6 cellular contexts compared by ENCODE assay signal in genomic region chrX:123663720-123664119, GRCh38.
DNase-seq lines count a peak whose midpoint lies in the region; ATAC-seq, FAIRE-seq and TF ChIP-seq lines count a peak whose summit lies in the region.
"Not testable (repeated sequence)": the region's sequence is repeated elsewhere in the genome, so short reads cannot be mapped to it uniquely, and the experiment has no call there.

No MANE protein-coding gene starts in this region.

- not testable (repeated sequence) for H3K27me3 ChIP-seq in RWPE2 (ENCODE audit: insufficient read depth, poor library complexity, severe bottlenecking); K562 (ENCODE audit: control insufficient read depth in 2 of 2, insufficient read depth in 2 of 2, low read length in 2 of 2)

- not testable (repeated sequence) for H3K4me2 ChIP-seq in K562 (ENCODE audit: insufficient read depth, low read length)

- FAIRE-seq in GM12891 (lab: Jason Lieb, UNC): peak; percentile 23
- not testable (repeated sequence) for FAIRE-seq in K562 (lab: Jason Lieb, UNC)

- not testable (repeated sequence) for TF ChIP-seq POLR2A in GM12891 (IDR thresholded peaks at IDR 0.05; ENCODE audit: low read depth, low read length); K562 (conservative IDR thresholded peaks at IDR 0.05)

- not testable (repeated sequence) for ATAC-seq in RWPE2 (ENCODE audit: low read depth); K562

- not testable (repeated sequence) for H3K4me1 Mint-ChIP-seq in activated naive CD4-positive, alpha-beta T cell treated with anti-CD3 and anti-CD28 coated beads, Interleukin-2, amount 50 U/mL, for 24 hours; MCF 10A (ENCODE audit: insufficient read depth, unreplicated experiment)

- in situ Hi-C loops in K562 (cut with MboI): not testable (repeated sequence)

- not testable (repeated sequence) for H4K20me1 ChIP-seq in K562 (replicated peaks; ENCODE audit: control insufficient read depth, insufficient read depth, low read length)

- H3K9me3 ChIP-seq in HEK293 (ENCODE audit: control insufficient read depth, insufficient read depth, low read depth, low read length); RWPE2 (ENCODE audit: severe bottlenecking); K562 (replicated peaks; ENCODE audit: control insufficient read depth, insufficient read depth, low read depth, low read length): not testable (repeated sequence)

- H3K27ac ChIP-seq in HEK293 (ENCODE audit: extremely low read depth, low read depth, low read length); K562 (ENCODE audit: extremely low read depth, low read depth, low read length): not testable (repeated sequence)
- peak overlapping the region; percentile 67 for H3K27ac ChIP-seq in RWPE2 (ENCODE audit: poor library complexity, severe bottlenecking)

- CTCF ChIA-PET in HEK293 (lab: Yijun Ruan, JAX); K562 (lab: Yijun Ruan, JAX; ENCODE audit: low intra/inter-chr PET ratio); MCF 10A (lab: Yijun Ruan, JAX): not testable (repeated sequence)

- TF ChIP-seq CTCF in HEK293 (tag by site-specific recombination; IDR thresholded peaks at IDR 0.05); RWPE2 (IDR thresholded peaks at IDR 0.05; ENCODE audit: poor library complexity, severe bottlenecking); K562 (IDR thresholded peaks at IDR 0.05 in 2 of 3, conservative IDR thresholded peaks at IDR 0.05 in 1 of 3; ENCODE audit: insufficient read depth in 2 of 3, low read depth in 1 of 3, low read length in 3 of 3); MCF 10A (IDR thresholded peaks at IDR 0.05; ENCODE audit: unreplicated experiment): not testable (repeated sequence)

- intact Hi-C loops in K562 (cut with micrococcal nuclease); MCF 10A (cut with micrococcal nuclease): not testable (repeated sequence)

- 100% methylated on average over 3 of the region's 3 CpGs for WGBS in K562 (ENCODE audit: insufficient coverage, low coverage, missing lambda C conversion rate)

- H3K9ac ChIP-seq in K562 (ENCODE audit: insufficient read depth in 1 of 2, low read depth in 2 of 2, low read length in 2 of 2): not testable (repeated sequence)

- H3K36me3 Mint-ChIP-seq in activated naive CD4-positive, alpha-beta T cell treated with anti-CD3 and anti-CD28 coated beads, Interleukin-2, amount 50 U/mL, for 24 hours: peaks cover 28% of the 10 kb centered on the region
- peaks cover 40% of the 10 kb centered on the region for H3K36me3 Mint-ChIP-seq in MCF 10A (ENCODE audit: insufficient read depth, unreplicated experiment)

- not testable (repeated sequence) for TF ChIP-seq RAD21 in K562 (CRISPR knock-in tag; conservative IDR thresholded peaks at IDR 0.05 in 1 of 2, IDR thresholded peaks at IDR 0.05 in 1 of 2)

- not testable (repeated sequence) for H3K4me3 Mint-ChIP-seq in activated naive CD4-positive, alpha-beta T cell treated with anti-CD3 and anti-CD28 coated beads, Interleukin-2, amount 50 U/mL, for 24 hours; MCF 10A (ENCODE audit: unreplicated experiment)

- DNase-seq in GM12891 (ENCODE audit: insufficient read length, low spot score); RWPE2 (ENCODE audit: low spot score); K562 (ENCODE audit: extremely low read depth in 1 of 4, low spot score in 3 of 4); MCF 10A (ENCODE audit: unreplicated experiment): not testable (repeated sequence)

- H3K9me1 ChIP-seq in K562 (ENCODE audit: control insufficient read depth, insufficient read depth, low read length): not testable (repeated sequence)

- not testable (repeated sequence) for H2AFZ ChIP-seq in K562 (ENCODE audit: low read depth, low read length)

- H3K79me2 ChIP-seq in K562 (ENCODE audit: control insufficient read depth, insufficient read depth, low read length): peaks cover 22% of the 10 kb centered on the region

- BruUV-seq in K562 (replicated peaks; lab: Mats Ljungman, UMichigan); MCF 10A (replicated peaks; lab: Mats Ljungman, UMichigan): not testable (repeated sequence)

- H3K36me3 ChIP-seq in HEK293 (ENCODE audit: control insufficient read depth in 2 of 2, insufficient read depth in 1 of 2, low read length in 2 of 2) (peaks cover 17 to 43% of the 10 kb centered on the region in 2 experiments), RWPE2 (ENCODE audit: low read depth) (peaks cover 46% of the 10 kb centered on the region), K562 (ENCODE audit: control insufficient read depth, insufficient read depth, low read length) (peaks cover 74% of the 10 kb centered on the region)

- not testable (repeated sequence) for H3K4me3 ChIP-seq in HEK293 (ENCODE audit: low read depth, low read length); RWPE2 (ENCODE audit: severe bottlenecking); K562

- POLR2A ChIA-PET in HEK293 (lab: Yijun Ruan, JAX); K562 (lab: Yijun Ruan, JAX); MCF 10A (lab: Yijun Ruan, JAX): not testable (repeated sequence)

- TF ChIP-seq EP300 in K562 (IDR thresholded peaks at IDR 0.05; ENCODE audit: low read length): not testable (repeated sequence)

- not testable (repeated sequence) for H3K9me3 Mint-ChIP-seq in activated naive CD4-positive, alpha-beta T cell treated with anti-CD3 and anti-CD28 coated beads, Interleukin-2, amount 50 U/mL, for 24 hours; MCF 10A (ENCODE audit: unreplicated experiment)

- not testable (repeated sequence) for H3K27me3 Mint-ChIP-seq in activated naive CD4-positive, alpha-beta T cell treated with anti-CD3 and anti-CD28 coated beads, Interleukin-2, amount 50 U/mL, for 24 hours; MCF 10A (ENCODE audit: insufficient read depth, unreplicated experiment)

- not testable (repeated sequence) for H3K4me1 ChIP-seq in HEK293 (ENCODE audit: control insufficient read depth, insufficient read depth, low read length); K562 (replicated peaks in 1 of 2; ENCODE audit: control insufficient read depth in 2 of 2, insufficient read depth in 2 of 2, low read length in 2 of 2)
- H3K4me1 ChIP-seq in RWPE2 (ENCODE audit: insufficient read depth, poor library complexity, severe bottlenecking): peaks cover 16% of the 10 kb centered on the region

- H3K27ac Mint-ChIP-seq in activated naive CD4-positive, alpha-beta T cell treated with anti-CD3 and anti-CD28 coated beads, Interleukin-2, amount 50 U/mL, for 24 hours: peak overlapping the region; percentile 68
- H3K27ac Mint-ChIP-seq in MCF 10A (ENCODE audit: low read depth, unreplicated experiment): peak overlapping the region; percentile 46

TF ChIP-seq in HEK293, 187 proteins besides CTCF, POLR2A, EP300 and RAD21 (continues in another document):
- peak; percentile 94 for TF ChIP-seq ZNF146 (tag by site-specific recombination; IDR thresholded peaks at IDR 0.05)

TF ChIP-seq in K562, 482 proteins besides CTCF, POLR2A, EP300 and RAD21:
- TF ChIP-seq ZNF146 (CRISPR knock-in tag; IDR thresholded peaks at IDR 0.05; ENCODE audit: unreplicated experiment): peak; percentile 41
